16 cellular contexts compared by ENCODE assay signal in the genomic region with DNA sequence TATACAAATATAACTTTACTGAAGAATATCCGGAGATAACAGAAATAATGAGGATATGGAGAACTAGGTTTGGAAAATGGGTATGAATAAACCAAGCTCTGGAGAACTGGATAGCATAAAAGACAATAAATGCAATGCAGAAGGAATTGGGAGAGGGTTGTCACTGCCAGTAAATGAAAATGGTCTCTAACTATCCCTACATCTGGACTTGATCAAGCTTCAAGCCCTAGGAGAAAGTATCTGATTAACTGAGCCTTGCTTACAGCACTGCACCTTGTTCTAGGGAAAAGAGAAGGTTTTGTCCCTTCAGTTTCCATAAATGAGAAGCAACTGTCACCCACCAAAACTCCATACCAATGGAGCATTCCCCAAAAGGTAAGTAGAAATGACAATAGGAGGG.
A peak's percentile ranks its signal among the peaks of the same experiment; 100 is the strongest.
DNase-seq lines count a peak whose midpoint lies in the region; ATAC-seq and TF ChIP-seq lines count a peak whose summit lies in the region.
"Had no signal": no experiment of that assay in that cellular context is flagged by ENCODE, and none has a peak within 500 bp of the region (broad histone marks: within the 10 kb centered on the region; RNA-seq: fewer than 3 reads in every experiment).

No MANE protein-coding gene starts in this region.

- H3K36me3 ChIP-seq in SK-N-SH (replicated peaks in 1 of 2; ENCODE audit: control insufficient read depth in 1 of 2, insufficient read depth in 2 of 2, low read length in 1 of 2) (no peaks in the 10 kb centered on the region), lower lobe of right lung (no peaks in the 10 kb centered on the region)
- H3K36me3 ChIP-seq: BLaER1 treated with 17β-estradiol and CSF1 and Interleukin-3, amounts not matched to agents 10 nM and 100 nM; HAP-1 had no signal

- POLR2A ChIA-PET in SK-N-SH (lab: Yijun Ruan, JAX): no interaction called here

- no peak overlapping the region for H3K4me3 Mint-ChIP-seq in stimulated activated effector memory CD8-positive, alpha-beta T cell treated with anti-CD3 and anti-CD28 coated beads, Interleukin-12 subunit alpha, Interleukin-12 subunit beta, amount 100 ng/mL, for 72 hours
- H3K4me3 Mint-ChIP-seq: B cell; CD8-positive, alpha-beta T cell had no signal

- H3K27ac ChIP-seq in SK-N-SH (ENCODE audit: low read depth in 2 of 2, low read length in 1 of 2) (no peak overlapping the region), lower lobe of right lung (no peak overlapping the region)
- H3K27ac ChIP-seq: BLaER1 treated with 17β-estradiol and CSF1 and Interleukin-3, amounts not matched to agents 10 nM and 100 nM; HL-60 had no signal

- H3K27me3 ChIP-seq in SK-N-SH (ENCODE audit: insufficient read depth) (no peaks in the 10 kb centered on the region), lower lobe of right lung (ENCODE audit: low read depth) (no peaks in the 10 kb centered on the region)
- H3K27me3 ChIP-seq: BLaER1 treated with 17β-estradiol and CSF1 and Interleukin-3, amounts not matched to agents 10 nM and 100 nM had no signal

- H3K4me1 Mint-ChIP-seq in stimulated activated effector memory CD8-positive, alpha-beta T cell treated with anti-CD3 and anti-CD28 coated beads, Interleukin-12 subunit alpha, Interleukin-12 subunit beta, amount 100 ng/mL, for 72 hours: no peaks in the 10 kb centered on the region
- H3K4me1 Mint-ChIP-seq: B cell had no signal

- H3K4me2 ChIP-seq in SK-N-SH: no peak overlapping the region
- H3K4me2 ChIP-seq: BLaER1 treated with 17β-estradiol and CSF1 and Interleukin-3, amounts not matched to agents 10 nM and 100 nM had no signal

- no peaks in the 10 kb centered on the region for H3K9me3 ChIP-seq in SK-N-SH
- H3K9me3 ChIP-seq in lower lobe of right lung: no peaks in the 10 kb centered on the region
- H3K9me3 ChIP-seq: BLaER1 treated with 17β-estradiol and CSF1 and Interleukin-3, amounts not matched to agents 10 nM and 100 nM; HAP-1 had no signal

- TF ChIP-seq EP300 in SK-N-SH (IDR thresholded peaks at IDR 0.05; ENCODE audit: borderline replicate concordance in 1 of 2, low read depth in 1 of 2, low read length in 1 of 2): no peak

- H3K4me1 ChIP-seq in SK-N-SH (ENCODE audit: control insufficient read depth in 1 of 2, insufficient read depth in 2 of 2, low read depth in 1 of 2, low read length in 1 of 2) (peaks cover 0 to 5% of the 10 kb centered on the region in 2 experiments; a peak in 3 of 4 replicates), lower lobe of right lung (no peaks in the 10 kb centered on the region)
- H3K4me1 ChIP-seq: HAP-1 had no signal

- 85% methylated on average over 1 of the region's 1 CpG for WGBS in SK-N-SH (ENCODE audit: low lambda C conversion rate)

- H3F3A ChIP-seq in SK-N-SH (replicated peaks; ENCODE audit: insufficient read depth): no peaks in the 10 kb centered on the region

- H3K9ac ChIP-seq in SK-N-SH: no peak overlapping the region
- H3K9ac ChIP-seq: BLaER1 treated with 17β-estradiol and CSF1 and Interleukin-3, amounts not matched to agents 10 nM and 100 nM had no signal

- no peak for ATAC-seq in stimulated activated effector memory CD8-positive, alpha-beta T cell treated with anti-CD3 and anti-CD28 coated beads, Interleukin-12 subunit alpha, Interleukin-12 subunit beta, amount 100 ng/mL, for 72 hours
- no peak for ATAC-seq in lower lobe of right lung
- ATAC-seq: CD8-positive, alpha-beta T cell had no signal

- no peak overlapping the region for H3K27ac Mint-ChIP-seq in stimulated activated effector memory CD8-positive, alpha-beta T cell treated with anti-CD3 and anti-CD28 coated beads, Interleukin-12 subunit alpha, Interleukin-12 subunit beta, amount 100 ng/mL, for 72 hours
- H3K27ac Mint-ChIP-seq: B cell; CD8-positive, alpha-beta T cell had no signal

- CTCF ChIA-PET in SK-N-SH (lab: Yijun Ruan, JAX): no interaction called here

- intact Hi-C loops in lower lobe of right lung (cut with DNase I): no loop called here

- no peaks in the 10 kb centered on the region for H3K79me2 ChIP-seq in SK-N-SH (ENCODE audit: insufficient read depth)

- no peak overlapping the region for H3K4me3 ChIP-seq in SK-N-SH (ENCODE audit: low read depth in 2 of 2, low read length in 1 of 2)
- H3K4me3 ChIP-seq in lower lobe of right lung: no peak overlapping the region
- H3K4me3 ChIP-seq: BLaER1 treated with 17β-estradiol and CSF1 and Interleukin-3, amounts not matched to agents 10 nM and 100 nM; HAP-1 had no signal

- no peak for TF ChIP-seq CTCF in SK-N-SH (IDR thresholded peaks at IDR 0.05)
- no peak for TF ChIP-seq CTCF in lower lobe of right lung (IDR thresholded peaks at IDR 0.05)

- no peak overlapping the region for H2AFZ ChIP-seq in SK-N-SH (ENCODE audit: low read depth)

- no peaks in the 10 kb centered on the region for H3K9me2 ChIP-seq in SK-N-SH

- no peak for TF ChIP-seq RAD21 in SK-N-SH (IDR thresholded peaks at IDR 0.05; ENCODE audit: low read length)

- no peaks in the 10 kb centered on the region for H4K20me1 ChIP-seq in SK-N-SH (ENCODE audit: insufficient read depth)
- H4K20me1 ChIP-seq: BLaER1 treated with 17β-estradiol and CSF1 and Interleukin-3, amounts not matched to agents 10 nM and 100 nM had no signal

- no peaks in the 10 kb centered on the region for H3K9me3 Mint-ChIP-seq in stimulated activated effector memory CD8-positive, alpha-beta T cell treated with anti-CD3 and anti-CD28 coated beads, Interleukin-12 subunit alpha, Interleukin-12 subunit beta, amount 100 ng/mL, for 72 hours
- H3K9me3 Mint-ChIP-seq: CD8-positive, alpha-beta T cell had no signal

- H3K36me3 Mint-ChIP-seq in stimulated activated effector memory CD8-positive, alpha-beta T cell treated with anti-CD3 and anti-CD28 coated beads, Interleukin-12 subunit alpha, Interleukin-12 subunit beta, amount 100 ng/mL, for 72 hours: no peaks in the 10 kb centered on the region
- H3K36me3 Mint-ChIP-seq: CD8-positive, alpha-beta T cell had no signal

- peak; percentile 34 for DNase-seq in EH (ENCODE audit: low read depth)
- DNase-seq in SK-N-SH: no peak
- peak; percentile 47 for DNase-seq in fibroblast of gingiva (ENCODE audit: low read depth)
- no peak for DNase-seq in iPS-NIHi11 (ENCODE audit: low spot score)
- DNase-seq in stimulated activated effector memory CD8-positive, alpha-beta T cell treated with anti-CD3 and anti-CD28 coated beads, Interleukin-12 subunit alpha, Interleukin-12 subunit beta, amount 100 ng/mL, for 72 hours (ENCODE audit: low spot score in 2 of 2): no peak
- DNase-seq in activated T-cell treated with anti-CD3 and anti-CD28 coated beads, Interleukin-2, amount 50 U/mL, for 48 hours: no peak
- no peak for DNase-seq in lower lobe of right lung
- DNase-seq: 8988T; Calu3; CD8-positive, alpha-beta T cell; DMS53; DND-41 had no signal

TF ChIP-seq in SK-N-SH, 30 proteins besides CTCF, POLR2A, EP300 and RAD21:
- TF ChIP-seq TCF12 (IDR thresholded peaks at IDR 0.05): peak; percentile 40; the same call in 1 of the 2 replicates
- no peak for TF ChIP-seq ELF1 (IDR thresholded peaks at IDR 0.05)

Comparison
In these comparisons a context has a peak if more than half of its experiments do, and no peak if none do; other contexts are left out.
1. DNase-seq: peak in EH (single experiment) and fibroblast of gingiva (single experiment); none in SK-N-SH (single experiment), iPS-NIHi11 (single experiment), stimulated activated effector memory CD8-positive, alpha-beta T cell treated with anti-CD3 and anti-CD28 coated beads, Interleukin-12 subunit alpha, Interleukin-12 subunit beta, amount 100 ng/mL, for 72 hours (0 of 2), activated T-cell treated with anti-CD3 and anti-CD28 coated beads, Interleukin-2, amount 50 U/mL, for 48 hours (0 of 2) and lower lobe of right lung (single experiment).